In genomic region chr5:55679556-55679955, GRCh38 we compare ENCODE assay signal across 20 cellular contexts. TPM values are rescaled to one million over a fixed set of nuclear protein-coding genes. Genes with fewer than 3 reads are reported as not detected.
DNase-seq lines count a peak whose midpoint lies in the region; ATAC-seq, FAIRE-seq and TF ChIP-seq lines count a peak whose summit lies in the region.
"Had no signal": no experiment of that assay in that cellular context is flagged by ENCODE, and none has a peak within 500 bp of the region (broad histone marks: within the 10 kb centered on the region; RNA-seq: fewer than 3 reads in every experiment).

No MANE protein-coding gene starts in this region.

- H3K4me3 ChIP-seq in HEK293 (ENCODE audit: low read depth, low read length) (no peak overlapping the region), psoas muscle (peak overlapping the region; percentile 51), GM23338 (no peak overlapping the region)
- H3K4me3 ChIP-seq: HAP-1 had no signal

- H3K4me3 Mint-ChIP-seq in GM23338 = no peak overlapping the region
- H3K4me3 Mint-ChIP-seq: CD4-positive, alpha-beta memory T cell; HFFc6 had no signal

- H3K27me3 ChIP-seq in psoas muscle (ENCODE audit: insufficient read depth in 3 of 3, low read length in 2 of 3) (no peaks in the 10 kb centered on the region), GM23338 (ENCODE audit: insufficient read depth) (no peaks in the 10 kb centered on the region)
- H3K27me3 ChIP-seq: BE2C had no signal

- intact Hi-C loops in psoas muscle (cut with DNase I) = loop anchor here in 1 of 2 donors (10.0 kb wide), 1 partner anchor 145 kb away; the partner anchor contains the start of gene PLPP1

- H3K4me1 ChIP-seq in HEK293 (ENCODE audit: control insufficient read depth, insufficient read depth, low read length) (no peaks in the 10 kb centered on the region; the same call in 1 of the 2 replicates), psoas muscle (peaks cover 29% of the 10 kb centered on the region), GM23338 (ENCODE audit: insufficient read depth) (no peaks in the 10 kb centered on the region)
- H3K4me1 ChIP-seq: BE2C, HAP-1 had no signal

- H3K27me3 Mint-ChIP-seq in GM23338 (ENCODE audit: insufficient read depth, low read depth, poor library complexity) = peaks cover 3% of the 10 kb centered on the region
- H3K27me3 Mint-ChIP-seq: CD4-positive, alpha-beta memory T cell had no signal

- TF ChIP-seq CTCF in HEK293 (tag by site-specific recombination; IDR thresholded peaks at IDR 0.05) (no peak), psoas muscle (IDR thresholded peaks at IDR 0.05) (no peak), GM23338 (conservative IDR thresholded peaks at IDR 0.05; ENCODE audit: low read depth in 2 of 2) (no peak)

- no peak overlapping the region for H3K4me2 ChIP-seq in GM23338

- no peaks in the 10 kb centered on the region for H3K9me3 Mint-ChIP-seq in GM23338
- H3K9me3 Mint-ChIP-seq: CD4-positive, alpha-beta memory T cell; HFFc6 had no signal

- H3K9me2 ChIP-seq in GM23338 (ENCODE audit: insufficient read depth) = no peaks in the 10 kb centered on the region

- FAIRE-seq in A204.1 (lab: Jason Lieb, UNC) = peak; percentile 3
- FAIRE-seq: GM12892, H1, HepG2, HTR-8/SVneo had no signal

- POLR2A ChIA-PET in HEK293 (lab: Yijun Ruan, JAX) = no interaction called here

- CTCF ChIA-PET in HEK293 (lab: Yijun Ruan, JAX) = no interaction called here

- H3K27ac ChIP-seq in HEK293 (ENCODE audit: extremely low read depth, low read depth, low read length) (no peak overlapping the region), psoas muscle (peak overlapping the region; percentile 58), GM23338 (ENCODE audit: low read depth) (no peak overlapping the region)

- H3K36me3 Mint-ChIP-seq in GM23338 (ENCODE audit: low read depth) = no peaks in the 10 kb centered on the region

- DNase-seq in fibroblast of peridontal ligament (ENCODE audit: extremely low read depth) (peak; percentile 60), psoas muscle (no peak), AML-193 (lab: John Stamatoyannopoulos, UW) (no peak), activated gamma-delta T cell treated with Interleukin-2 at 50 U/mL for 16 hours (no peak), GM23338 (ENCODE audit: low spot score) (no peak), RPMI8226 (no peak)
- DNase-seq: 8988T; ACHN; BE2C; CD4-positive, alpha-beta memory T cell; DMS79; EL; HFFc6 had no signal

- 0 to 50% (median 32%) methylated on average over 1 of the region's 1 CpG for WGBS in psoas muscle, 3 donors

- peaks cover 6% of the 10 kb centered on the region; the same call in 2 of the 3 replicates for H3K4me1 Mint-ChIP-seq in GM23338

- H3K9me3 ChIP-seq in HEK293 (ENCODE audit: control insufficient read depth, insufficient read depth, low read depth, low read length) = no peaks in the 10 kb centered on the region
- no peaks in the 10 kb centered on the region for H3K9me3 ChIP-seq in psoas muscle
- H3K9me3 ChIP-seq: BE2C, HAP-1 had no signal

- no peaks in the 10 kb centered on the region for H3F3A ChIP-seq in GM23338 (replicated peaks; ENCODE audit: low read depth)

- H4K20me1 ChIP-seq in GM23338 (replicated peaks; ENCODE audit: insufficient read depth) = no peaks in the 10 kb centered on the region

- H3K79me2 ChIP-seq in GM23338 (replicated peaks; ENCODE audit: insufficient read depth) = no peaks in the 10 kb centered on the region

- no peak overlapping the region for H2AFZ ChIP-seq in GM23338

- no peak overlapping the region for H3K27ac Mint-ChIP-seq in GM23338
- H3K27ac Mint-ChIP-seq: CD4-positive, alpha-beta memory T cell; HFFc6 had no signal

- ATAC-seq in psoas muscle = no peak
- no peak for ATAC-seq in GM23338
- ATAC-seq: HepG2 had no signal

- H3K36me3 ChIP-seq in HEK293 (ENCODE audit: control insufficient read depth in 2 of 2, insufficient read depth in 1 of 2, low read length in 2 of 2) (no peaks in the 10 kb centered on the region), psoas muscle (ENCODE audit: insufficient read depth in 1 of 2, low read depth in 1 of 2) (no peaks in the 10 kb centered on the region), GM23338 (ENCODE audit: insufficient read depth) (no peaks in the 10 kb centered on the region)
- H3K36me3 ChIP-seq: BE2C, HAP-1 had no signal

TF ChIP-seq in HEK293, 187 proteins besides CTCF, POLR2A, EP300 and RAD21:
- TF ChIP-seq IKZF3 (tag by site-specific recombination; IDR thresholded peaks at IDR 0.05) (peak; percentile 77), YY2 (tag by site-specific recombination; IDR thresholded peaks at IDR 0.05) (no peak)
TF ChIP-seq in HEK293: peak in this region for 1.

TF ChIP-seq in GM23338, 12 proteins besides CTCF, POLR2A, EP300 and RAD21 (continues in another document):
- TF ChIP-seq ZNF114 (CRISPR knock-in tag; IDR thresholded peaks at IDR 0.05) (no peak), ZNF462 (CRISPR knock-in tag; IDR thresholded peaks at IDR 0.05) (no peak), ETS1 (IDR thresholded peaks at IDR 0.05) (no peak), EZH2phosphoT487 (IDR thresholded peaks at IDR 0.05; ENCODE audit: unreplicated experiment) (no peak), STAT1 (IDR thresholded peaks at IDR 0.05; ENCODE audit: unreplicated experiment) (no peak)

RNA-seq across cellular contexts. Expression of gene SLC38A9, which starts 32.6 kb away (rescaled TPM):
- 1 to 10 TPM; 4.8 to 7.2 (median 6.8) TPM for total RNA-seq in psoas muscle
- 1 to 10 TPM; 4.3 to 7.1 (median 5.5) TPM for polyA plus RNA-seq in psoas muscle
- 57.0 and 64.8 TPM in 2 replicates for total RNA-seq in GM23338 (2014; rRNA removed; shearing (Covaris generic))
- polyA plus RNA-seq in GM23338 (2016; fragmentation: Nextera tagmentation; extraction: Ambion mirVana) = 28.6 and 30.8 TPM in 2 replicates

RNA-seq across cellular contexts. Expression of gene DDX4, which starts 58.3 kb away (rescaled TPM):
- under 1 TPM in 1 of 4 donors, not detected in 3; 0.18 TPM for total RNA-seq in psoas muscle
- under 1 TPM in 1 of 3 donors, not detected in 2; 0.03 TPM for polyA plus RNA-seq in psoas muscle
- total RNA-seq in GM23338 (2014; rRNA removed; shearing (Covaris generic)) = 0.83 TPM in 1 of 2 replicates, not detected in the other
- polyA plus RNA-seq in GM23338 (2016; fragmentation: Nextera tagmentation; extraction: Ambion mirVana) = not detected in 2 replicates
- total RNA-seq: CD4-positive, alpha-beta memory T cell; HepG2; HFFc6 had no signal
- polyA plus RNA-seq: CD4-positive, alpha-beta memory T cell; H1 had no signal
